In genomic region chr12:23640754-23641153, GRCh38 we compare ENCODE assay signal across 13 cellular contexts.
DNase-seq lines count a peak whose midpoint lies in the region; FAIRE-seq and TF ChIP-seq lines count a peak whose summit lies in the region.
"Had no signal": no experiment of that assay in that cellular context is flagged by ENCODE, and none has a peak within 500 bp of the region (broad histone marks: within the 10 kb centered on the region; RNA-seq: fewer than 3 reads in every experiment).

No MANE protein-coding gene starts in this region.

- H3K79me1 ChIP-seq in H1 (ENCODE audit: low read depth, low read length), result no peaks in the 10 kb centered on the region

- TF ChIP-seq RAD21 in H1 (IDR thresholded peaks at IDR 0.05 in 1 of 2, conservative IDR thresholded peaks at IDR 0.05 in 1 of 2; ENCODE audit: low read depth in 2 of 2, low read length in 2 of 2), result no peak

- no peak overlapping the region for H2BK15ac ChIP-seq in H1 (ENCODE audit: low read length)

- POLR2A ChIA-PET in H1 (lab: Charles Lee; ENCODE audit: partially characterized antibody), result interaction anchor here (0.9 to 1.5 kb wide), 5 partner anchors 10 to 105 kb away, joined by 3 to 4 read pairs (median 3); no protein-coding TSS in a partner anchor

- no peaks in the 10 kb centered on the region for H3K27me3 ChIP-seq in H1 (replicated peaks in 1 of 4; ENCODE audit: control insufficient read depth in 3 of 4, extremely low read depth in 1 of 4, insufficient read depth in 3 of 4, low read length in 3 of 4)
- H3K27me3 ChIP-seq: body of pancreas, transverse colon had no signal

- H3K4me1 ChIP-seq in H1 (replicated peaks in 1 of 4; ENCODE audit: control insufficient read depth in 3 of 4, insufficient read depth in 4 of 4, low read length in 3 of 4), result peaks cover 0 to 14% (median 5%) of the 10 kb centered on the region in 4 experiments; a peak in 4 of 7 replicates
- H3K4me1 ChIP-seq: body of pancreas, transverse colon had no signal

- H3K4ac ChIP-seq in H1 (replicated peaks; ENCODE audit: insufficient read length, low read depth, low read length), result no peak overlapping the region

- no peak for TF ChIP-seq POLR2A in H1 (IDR thresholded peaks at IDR 0.05; ENCODE audit: control extremely low read depth in 1 of 2, low read depth in 2 of 2, low read length in 2 of 2)

- H3K4me3 ChIP-seq in H1 (ENCODE audit: extremely low read depth in 1 of 4, insufficient read depth in 2 of 4, low read depth in 3 of 4, low read length in 4 of 4), result peak overlapping the region in 1 of 4 experiments; percentile 34; a peak in 1 of 8 replicates
- H3K4me3 ChIP-seq: body of pancreas, transverse colon had no signal

- DNase-seq in NCI-H1092 (lab: John Stamatoyannopoulos, UW), result peak; percentile 78
- DNase-seq in NCI-H2196 treated with DMSO at 0.1 percent for 48 hours (lab: John Stamatoyannopoulos, UW; ENCODE audit: unreplicated experiment), result peak; percentile 91
- peak in 1 of 2 experiments; percentile 47 for DNase-seq in H1 (ENCODE audit: low read depth in 1 of 2, low spot score in 2 of 2)
- DNase-seq in retina, result peak; percentile 22
- DNase-seq in SW 1271 (lab: John Stamatoyannopoulos, UW), result no peak
- DNase-seq in activated T-cell treated with anti-CD3 and anti-CD28 coated beads, Interleukin-2, amount 50 U/mL, for 48 hours, result no peak
- DNase-seq in DMS 273 (lab: John Stamatoyannopoulos, UW; ENCODE audit: unreplicated experiment), result no peak
- DNase-seq: activated CD8-positive, alpha-beta memory T cell treated with anti-CD3 and anti-CD28 coated beads, Interleukin-2, amount 10 ng/mL, durations not matched to agents 7 days and 5 days; activated naive CD4-positive, alpha-beta T cell treated with Interleukin-2 at 50 U/mL for 16 hours; body of pancreas; effector CD8-positive, alpha-beta T cell; posterior cingulate gyrus; transverse colon had no signal

- CTCF ChIA-PET in H1 (lab: Charles Lee; ENCODE audit: partially characterized antibody), result no interaction called here

- no peak overlapping the region for H2AFZ ChIP-seq in H1 (ENCODE audit: low read length)

- H3K36me3 ChIP-seq in H1 (ENCODE audit: control insufficient read depth in 2 of 4, insufficient read depth in 4 of 4, low read length in 3 of 4), result no peaks in the 10 kb centered on the region; a peak in 1 of 8 replicates
- H3K36me3 ChIP-seq: transverse colon had no signal

- peak overlapping the region; percentile 17; the same call in 1 of the 2 replicates for H2BK5ac ChIP-seq in H1 (ENCODE audit: low read depth, low read length)

- no peak for FAIRE-seq in H1 (lab: Jason Lieb, UNC)

- peak in 1 of 2 experiments; percentile 30; a peak in 1 of 3 replicates for TF ChIP-seq EP300 in H1 (IDR thresholded peaks at IDR 0.05; ENCODE audit: borderline replicate concordance in 1 of 2, low read depth in 2 of 2, low read length in 2 of 2)

- no peak overlapping the region for H4K91ac ChIP-seq in H1 (replicated peaks; ENCODE audit: insufficient read length, low read length)

- H2BK12ac ChIP-seq in H1 (ENCODE audit: low read depth, low read length), result no peak overlapping the region

- peak overlapping the region; percentile 39; the same call in 1 of the 2 replicates for H3K27ac ChIP-seq in H1 (ENCODE audit: low read depth, low read length)
- H3K27ac ChIP-seq: body of pancreas, transverse colon had no signal

- H2AK5ac ChIP-seq in H1 (ENCODE audit: low read depth, low read length), result no peak overlapping the region

- no peak overlapping the region for H3K9ac ChIP-seq in H1 (replicated peaks in 1 of 4; ENCODE audit: extremely low read depth in 1 of 4, low read depth in 3 of 4, low read length in 3 of 4)

- peak overlapping the region; percentile 41 to 49 for H3K4me2 ChIP-seq in H1 (ENCODE audit: insufficient read depth in 1 of 2, low read depth in 2 of 2, low read length in 2 of 2)

- H2BK120ac ChIP-seq in H1 (replicated peaks; ENCODE audit: low read depth, low read length), result no peak overlapping the region

- no peaks in the 10 kb centered on the region for H3K9me3 ChIP-seq in H1 (ENCODE audit: insufficient read depth in 2 of 2, low read depth in 1 of 2, low read length in 1 of 2)
- H3K9me3 ChIP-seq: body of pancreas, transverse colon had no signal

- no peak overlapping the region for H3K56ac ChIP-seq in H1 (replicated peaks; ENCODE audit: insufficient read length, low read depth, low read length)

- H3K14ac ChIP-seq in H1 (ENCODE audit: insufficient read length), result no peak overlapping the region

- no peaks in the 10 kb centered on the region for H4K20me1 ChIP-seq in H1 (replicated peaks in 1 of 2; ENCODE audit: control insufficient read depth in 1 of 2, insufficient read depth in 2 of 2, low read length in 2 of 2)

- H4K5ac ChIP-seq in H1 (ENCODE audit: insufficient read length, low read depth, low read length), result peak overlapping the region; percentile 90

- H3K23me2 ChIP-seq in H1 (ENCODE audit: low read depth, low read length), result no peaks in the 10 kb centered on the region

- H4K8ac ChIP-seq in H1 (ENCODE audit: extremely low read depth, insufficient read depth, low read length), result no peak overlapping the region

- H2BK20ac ChIP-seq in H1 (ENCODE audit: low read length), result no peak overlapping the region

- peak overlapping the region; percentile 53; the same call in 1 of the 2 replicates for H3K18ac ChIP-seq in H1 (ENCODE audit: extremely low read depth, low read length)

- H3K23ac ChIP-seq in H1 (ENCODE audit: insufficient read length), result no peak overlapping the region

- 13% methylated on average over 4 of the region's 4 CpGs; no CpG with 5 or more reads in 1 of the 2 experiments for WGBS in H1 (ENCODE audit: extremely low coverage in 1 of 2, insufficient coverage in 1 of 2, insufficient read length in 1 of 2, insufficient replicate concordance in 2 of 2, low coverage in 1 of 2, low lambda C conversion rate in 2 of 2, missing lambda C conversion rate in 1 of 2), 2 experiments

- no peak for TF ChIP-seq CTCF in H1 (IDR thresholded peaks at IDR 0.05; ENCODE audit: control extremely low read depth in 1 of 3, insufficient read depth in 1 of 3, low read depth in 1 of 3, low read length in 3 of 3)

- no peaks in the 10 kb centered on the region for H3K79me2 ChIP-seq in H1 (ENCODE audit: control insufficient read depth in 1 of 2, insufficient read depth in 2 of 2, low read length in 2 of 2)

TF ChIP-seq in H1, 55 proteins besides CTCF, POLR2A, EP300 and RAD21 (continues in another document):
- peak; percentile 76 for TF ChIP-seq TCF12 (IDR thresholded peaks at IDR 0.05; ENCODE audit: low read depth, low read length)
- 0 out of 2 replicates have a peak, but pooled peaks have one; percentile 41 for TF ChIP-seq MAFK (IDR thresholded peaks at IDR 0.05; ENCODE audit: low read depth, low read length)
- TF ChIP-seq POLR2AphosphoS5 (IDR thresholded peaks at IDR 0.05; ENCODE audit: low read depth, low read length), result no peak
- no peak for TF ChIP-seq SIRT6 (IDR thresholded peaks at IDR 0.05; ENCODE audit: low read length)
- TF ChIP-seq SP1 (IDR thresholded peaks at IDR 0.05; ENCODE audit: low read depth, low read length), result peak; percentile 31; the same call in 1 of the 2 replicates

Comparison
In these comparisons a context has a peak if more than half of its experiments do, and no peak if none do; other contexts are left out.
1. DNase-seq: peak in NCI-H1092 (single experiment), NCI-H2196 treated with DMSO at 0.1 percent for 48 hours (single experiment) and retina (single experiment); none in SW 1271 (0 of 2), activated T-cell treated with anti-CD3 and anti-CD28 coated beads, Interleukin-2, amount 50 U/mL, for 48 hours (0 of 2) and DMS 273 (single experiment).